In genomic region chr5:160685695-160686094, GRCh38 we compare ENCODE assay signal across 8 cellular contexts.
A peak's percentile ranks its signal among the peaks of the same experiment; 100 is the strongest.
DNase-seq lines count a peak whose midpoint lies in the region; ATAC-seq lines count a peak whose summit lies in the region.

No MANE protein-coding gene starts in this region.

- H3K36me3 Mint-ChIP-seq in stimulated activated memory B cell treated with anti-CD40 and anti-IgM and Interleukin-4, amounts not matched to agents 10 μg/mL and 1 μg/mL and 100 μg/mL, for 72 hours = no peaks in the 10 kb centered on the region

- DNase-seq in NCI-H82 (lab: John Stamatoyannopoulos, UW) = peak; percentile 50
- DNase-seq in NCI-H82 treated with DMSO at 0.1 percent for 48 hours (lab: John Stamatoyannopoulos, UW; ENCODE audit: unreplicated experiment) = no peak
- DNase-seq in SW480 (ENCODE audit: low spot score) = peak; percentile 17
- no peak for DNase-seq in NCI-H2029 treated with DMSO at 0.1 percent for 48 hours (lab: John Stamatoyannopoulos, UW)
- no peak for DNase-seq in islet precursor cell

- H3K4me1 Mint-ChIP-seq in stimulated activated memory B cell treated with anti-CD40 and anti-IgM and Interleukin-4, amounts not matched to agents 10 μg/mL and 1 μg/mL and 100 μg/mL, for 72 hours = no peaks in the 10 kb centered on the region

- ATAC-seq in HG03175 (IDR thresholded peaks at IDR 0.05; ENCODE audit: unreplicated experiment) = peak; percentile 93
- peak; percentile 55 for ATAC-seq in stimulated activated memory B cell treated with anti-CD40 and anti-IgM and Interleukin-4, amounts not matched to agents 10 μg/mL and 1 μg/mL and 100 μg/mL, for 72 hours
- no peak for ATAC-seq in HG03039 (IDR thresholded peaks at IDR 0.05; ENCODE audit: unreplicated experiment)

- H3K9me3 Mint-ChIP-seq in stimulated activated memory B cell treated with anti-CD40 and anti-IgM and Interleukin-4, amounts not matched to agents 10 μg/mL and 1 μg/mL and 100 μg/mL, for 72 hours = peaks cover under 1% of the 10 kb centered on the region

- no peak overlapping the region for H3K27ac Mint-ChIP-seq in stimulated activated memory B cell treated with anti-CD40 and anti-IgM and Interleukin-4, amounts not matched to agents 10 μg/mL and 1 μg/mL and 100 μg/mL, for 72 hours

- peaks cover 11% of the 10 kb centered on the region for H3K27me3 Mint-ChIP-seq in stimulated activated memory B cell treated with anti-CD40 and anti-IgM and Interleukin-4, amounts not matched to agents 10 μg/mL and 1 μg/mL and 100 μg/mL, for 72 hours

- H3K4me3 Mint-ChIP-seq in stimulated activated memory B cell treated with anti-CD40 and anti-IgM and Interleukin-4, amounts not matched to agents 10 μg/mL and 1 μg/mL and 100 μg/mL, for 72 hours = no peak overlapping the region

Comparison
In these comparisons a context has a peak if more than half of its experiments do, and no peak if none do; other contexts are left out.
1. DNase-seq: peak in NCI-H82 (single experiment) and SW480 (single experiment); none in NCI-H82 treated with DMSO at 0.1 percent for 48 hours (single experiment), NCI-H2029 treated with DMSO at 0.1 percent for 48 hours (single experiment) and islet precursor cell (single experiment).